ENCODE assay signal across 15 cellular contexts in the genomic region with DNA sequence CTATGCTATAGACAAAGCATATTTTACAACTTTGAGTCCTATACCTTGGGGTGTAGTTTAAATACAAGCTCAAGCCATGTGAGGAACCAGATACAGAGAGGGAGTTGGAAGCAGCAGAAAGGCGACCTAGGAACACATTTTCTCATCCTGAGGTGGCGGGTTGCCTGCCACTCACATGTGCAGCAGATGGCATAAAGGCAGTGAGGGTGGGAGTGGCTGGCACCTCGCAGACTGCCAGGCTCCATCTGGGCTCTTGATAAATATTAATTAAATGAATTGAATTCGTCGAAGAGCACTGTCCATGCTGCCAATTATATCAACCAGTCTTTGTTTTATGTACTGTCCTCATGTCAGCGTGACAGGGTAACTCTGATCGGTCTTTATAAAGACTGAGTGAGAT.
"Had no signal": no experiment of that assay in that cellular context is flagged by ENCODE, and none has a peak within 500 bp of the region (broad histone marks: within the 10 kb centered on the region; RNA-seq: fewer than 3 reads in every experiment).

No MANE protein-coding gene starts in this region.

- H3K4me1 ChIP-seq: breast epithelium, heart left ventricle, parathyroid adenoma had no signal

- H3K36me3 ChIP-seq: breast epithelium, heart left ventricle, thoracic aorta had no signal

- H3K27me3 ChIP-seq: breast epithelium, heart left ventricle had no signal

- H3K4me3 ChIP-seq: breast epithelium, heart left ventricle, thoracic aorta had no signal

- H3K9me3 ChIP-seq: breast epithelium, heart left ventricle, thoracic aorta had no signal

- H3K27ac ChIP-seq: breast epithelium, heart left ventricle, parathyroid adenoma, thoracic aorta had no signal

- DNase-seq: activated B cell treated with CpG ODN at 0.5 μM for 24 hours; activated CD4-positive, alpha-beta T cell treated with anti-CD3 and anti-CD28 coated beads for 48 hours; activated CD8-positive, alpha-beta T cell treated with anti-CD3 and anti-CD28 coated beads for 36 hours; activated gamma-delta T cell; activated naive CD8-positive, alpha-beta T cell treated with anti-CD3 and anti-CD28 coated beads for 36 hours; activated T-cell treated with anti-CD3 and anti-CD28 coated beads, Interleukin-2, amount 50 U/mL, for 72 hours; dermis blood vessel endothelial cell; effector memory CD8-positive, alpha-beta T cell; heart left ventricle; immature natural killer cell; mesenchymal stem cell; naive thymus-derived CD8-positive, alpha-beta T cell had no signal
